ENCODE assay signal across 14 cellular contexts in the genomic region with DNA sequence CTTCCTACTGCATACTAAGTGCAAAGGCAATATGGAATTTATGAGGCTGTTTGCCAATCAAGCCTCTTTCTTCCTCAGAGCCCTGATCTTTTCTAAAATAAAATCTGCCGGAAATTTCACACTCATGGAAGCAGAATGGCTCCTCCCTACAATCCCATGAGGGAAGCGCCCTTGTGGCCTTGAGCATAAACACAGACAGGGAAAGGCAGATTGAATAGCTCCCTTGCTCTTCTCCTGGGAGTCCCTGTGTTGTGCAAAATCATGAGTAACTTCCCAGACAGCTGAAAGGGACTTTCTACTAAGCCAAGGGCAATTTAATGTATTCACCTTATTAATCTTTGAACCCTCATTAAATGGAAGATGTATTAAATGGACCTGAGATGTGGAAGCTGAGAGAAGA.
A peak's percentile ranks its signal among the peaks of the same experiment; 100 is the strongest.
DNase-seq lines count a peak whose midpoint lies in the region; ATAC-seq and TF ChIP-seq lines count a peak whose summit lies in the region.
"Had no signal": no experiment of that assay in that cellular context is flagged by ENCODE, and none has a peak within 500 bp of the region (broad histone marks: within the 10 kb centered on the region; RNA-seq: fewer than 3 reads in every experiment).

No MANE protein-coding gene starts in this region.

- H3K79me2 ChIP-seq in hepatocyte = no peaks in the 10 kb centered on the region

- peak overlapping the region; percentile 4 for H3K27ac ChIP-seq in hepatocyte

- no peaks in the 10 kb centered on the region for H4K20me1 ChIP-seq in hepatocyte (ENCODE audit: insufficient read depth, poor library complexity, severe bottlenecking)

- peaks cover 16% of the 10 kb centered on the region for H3K4me1 ChIP-seq in hepatocyte (ENCODE audit: insufficient read depth)

- H3K9me2 ChIP-seq in hepatocyte (replicated peaks; ENCODE audit: insufficient read depth) = no peaks in the 10 kb centered on the region

- no peak overlapping the region for H3K27ac Mint-ChIP-seq in type B pancreatic cell
- H3K27ac Mint-ChIP-seq: CD8-positive, alpha-beta memory T cell; nephron; stimulated activated memory B cell treated with anti-CD40 and anti-IgM and Interleukin-4, amounts not matched to agents 10 μg/mL and 1 μg/mL and 100 μg/mL, for 72 hours had no signal

- no peak overlapping the region for H3K4me3 ChIP-seq in hepatocyte

- no peaks in the 10 kb centered on the region for H3K9me3 ChIP-seq in hepatocyte (ENCODE audit: low read depth)

- no peak overlapping the region for H3K4me3 Mint-ChIP-seq in type B pancreatic cell
- H3K4me3 Mint-ChIP-seq: CD8-positive, alpha-beta memory T cell; nephron; stimulated activated memory B cell treated with anti-CD40 and anti-IgM and Interleukin-4, amounts not matched to agents 10 μg/mL and 1 μg/mL and 100 μg/mL, for 72 hours had no signal

- H3K36me3 ChIP-seq in hepatocyte (replicated peaks; ENCODE audit: insufficient read depth, low read depth) = no peaks in the 10 kb centered on the region

- peak; percentile 81 for ATAC-seq in Right ventricle myocardium inferior
- no peak for ATAC-seq in HG03196 (IDR thresholded peaks at IDR 0.05; ENCODE audit: unreplicated experiment)
- ATAC-seq: stimulated activated memory B cell treated with anti-CD40 and anti-IgM and Interleukin-4, amounts not matched to agents 10 μg/mL and 1 μg/mL and 100 μg/mL, for 72 hours had no signal

- no peaks in the 10 kb centered on the region for H3K27me3 Mint-ChIP-seq in type B pancreatic cell
- H3K27me3 Mint-ChIP-seq: stimulated activated memory B cell treated with anti-CD40 and anti-IgM and Interleukin-4, amounts not matched to agents 10 μg/mL and 1 μg/mL and 100 μg/mL, for 72 hours had no signal

- no peak overlapping the region for H3K4me2 ChIP-seq in hepatocyte

- DNase-seq in Right ventricle myocardium inferior (ENCODE audit: missing footprints) = no peak
- no peak for DNase-seq in cardiac septum (ENCODE audit: low spot score)
- DNase-seq in dermis blood vessel endothelial cell = peak; percentile 19
- no peak for DNase-seq in hepatocyte (ENCODE audit: low spot score)
- no peak for DNase-seq in type B pancreatic cell (ENCODE audit: extremely low spot score, unreplicated experiment)
- DNase-seq in activated naive CD4-positive, alpha-beta T cell (lab: John Stamatoyannopoulos, UW) = no peak
- no peak for DNase-seq in globus pallidus (ENCODE audit: low spot score)
- DNase-seq: activated effector memory CD4-positive, alpha-beta T cell treated with anti-CD3 and anti-CD28 coated beads, Interleukin-2, amount 50 U/mL, for 16 hours; CD8-positive, alpha-beta memory T cell; NCI-H1417; NCI-H446 treated with DMSO at 0.1 percent for 48 hours had no signal

- H3K36me3 Mint-ChIP-seq in type B pancreatic cell = no peaks in the 10 kb centered on the region
- H3K36me3 Mint-ChIP-seq: CD8-positive, alpha-beta memory T cell; stimulated activated memory B cell treated with anti-CD40 and anti-IgM and Interleukin-4, amounts not matched to agents 10 μg/mL and 1 μg/mL and 100 μg/mL, for 72 hours had no signal

- intact Hi-C loops in Right ventricle myocardium inferior (cut with DNase I) (no loop called here), cardiac septum (cut with DNase I) (loop anchor here (5.0 kb wide), 1 partner anchor 263 kb away; no protein-coding TSS in a partner anchor)

- peaks cover 9% of the 10 kb centered on the region for H3K4me1 Mint-ChIP-seq in type B pancreatic cell (ENCODE audit: unreplicated experiment)
- H3K4me1 Mint-ChIP-seq: CD8-positive, alpha-beta memory T cell; stimulated activated memory B cell treated with anti-CD40 and anti-IgM and Interleukin-4, amounts not matched to agents 10 μg/mL and 1 μg/mL and 100 μg/mL, for 72 hours had no signal

- H2AFZ ChIP-seq in hepatocyte = no peak overlapping the region

- WGBS in hepatocyte (ENCODE audit: low lambda C conversion rate, missing lambda C conversion rate) = 60% methylated on average over 2 of the region's 2 CpGs

- H3K27me3 ChIP-seq in hepatocyte = no peaks in the 10 kb centered on the region

- TF ChIP-seq CTCF in hepatocyte (IDR thresholded peaks at IDR 0.05; ENCODE audit: poor library complexity) (no peak), type B pancreatic cell (conservative IDR thresholded peaks at IDR 0.05) (peak; percentile 34)

- H3K9me3 Mint-ChIP-seq in type B pancreatic cell = no peaks in the 10 kb centered on the region
- H3K9me3 Mint-ChIP-seq: CD8-positive, alpha-beta memory T cell; nephron; stimulated activated memory B cell treated with anti-CD40 and anti-IgM and Interleukin-4, amounts not matched to agents 10 μg/mL and 1 μg/mL and 100 μg/mL, for 72 hours had no signal
